In genomic region chr3:161413855-161414210, GRCh38 we compare ENCODE assay signal across 16 cellular contexts. TPM values are rescaled to one million over a fixed set of nuclear protein-coding genes. Genes with fewer than 3 reads are reported as not detected.
A peak's percentile ranks its signal among the peaks of the same experiment; 100 is the strongest.
DNase-seq lines count a peak whose midpoint lies in the region; ATAC-seq and TF ChIP-seq lines count a peak whose summit lies in the region.
"Had no signal": no experiment of that assay in that cellular context is flagged by ENCODE, and none has a peak within 500 bp of the region (broad histone marks: within the 10 kb centered on the region; RNA-seq: fewer than 3 reads in every experiment).

No MANE protein-coding gene starts in this region.

- no peak overlapping the region for H2AFZ ChIP-seq in neuronal stem cell (ENCODE audit: low read length)

- no peak overlapping the region for H4K8ac ChIP-seq in neuronal stem cell (ENCODE audit: low read depth, low read length)

- ATAC-seq in GM18867 (IDR thresholded peaks at IDR 0.05; ENCODE audit: unreplicated experiment): peak; percentile 79
- peak; percentile 49 for ATAC-seq in GM21447 (IDR thresholded peaks at IDR 0.05; ENCODE audit: unreplicated experiment)
- peak; percentile 62 for ATAC-seq in HG02938 (IDR thresholded peaks at IDR 0.05; ENCODE audit: unreplicated experiment)
- ATAC-seq: HepG2 had no signal

- H2BK12ac ChIP-seq in neuronal stem cell (ENCODE audit: low read length): no peak overlapping the region

- no peaks in the 10 kb centered on the region for H3K79me1 ChIP-seq in neuronal stem cell (ENCODE audit: low read depth, low read length)

- H3K4me3 ChIP-seq in neuronal stem cell (ENCODE audit: low read length in 2 of 2): no peak overlapping the region
- H3K4me3 ChIP-seq: MG63 had no signal

- H2BK5ac ChIP-seq in neuronal stem cell (ENCODE audit: low read length): no peak overlapping the region

- H4K91ac ChIP-seq in neuronal stem cell (ENCODE audit: low read depth, low read length, poor library complexity): no peak overlapping the region

- no peak for TF ChIP-seq CTCF in VCaP (conservative IDR thresholded peaks at IDR 0.05)
- no peak for TF ChIP-seq CTCF in GM13977 (IDR thresholded peaks at IDR 0.05; ENCODE audit: extremely low read depth, insufficient read depth, missing control alignments)

- H3K4me2 ChIP-seq in neuronal stem cell (ENCODE audit: insufficient read depth, low read length, poor library complexity, severe bottlenecking): no peak overlapping the region
- H3K4me2 ChIP-seq: SK-N-SH had no signal

- H3K36me3 ChIP-seq in neuronal stem cell (replicated peaks in 1 of 2; ENCODE audit: control insufficient read depth in 2 of 2, insufficient read depth in 2 of 2, low read length in 2 of 2): no peaks in the 10 kb centered on the region
- H3K36me3 ChIP-seq: MG63 had no signal

- H3K9ac ChIP-seq in neuronal stem cell (ENCODE audit: low read depth, low read length, poor library complexity): no peak overlapping the region
- H3K9ac ChIP-seq: SK-N-SH had no signal

- in situ Hi-C loops in GM13977 (cut with MboI; ENCODE audit: low pct_unique_long_range_greater_than_20kb, low sequenced_read_pairs, unreplicated experiment): loop anchor here (25.0 kb wide), 2 partner anchors 452 to 727 kb away; partner anchors contain the start of gene ARL14

- peaks cover 0 to 3% of the 10 kb centered on the region in 2 donors for H3K9me3 ChIP-seq in neuronal stem cell (replicated peaks in 1 of 2; ENCODE audit: control insufficient read depth in 2 of 2, insufficient read depth in 1 of 2, low read depth in 1 of 2, low read length in 2 of 2)
- H3K9me3 ChIP-seq: SK-N-SH had no signal

- no peak overlapping the region for H3K4ac ChIP-seq in neuronal stem cell (ENCODE audit: low read length)

- H3K18ac ChIP-seq in neuronal stem cell (ENCODE audit: low read length): no peak overlapping the region

- no peak overlapping the region for H3K14ac ChIP-seq in neuronal stem cell (ENCODE audit: low read length)

- H2BK15ac ChIP-seq in neuronal stem cell (ENCODE audit: low read length): no peak overlapping the region

- no peaks in the 10 kb centered on the region for H3K4me1 ChIP-seq in neuronal stem cell (ENCODE audit: control insufficient read depth in 2 of 2, insufficient read depth in 1 of 2, low read depth in 1 of 2, low read length in 2 of 2)

- no peak for DNase-seq in neuronal stem cell (ENCODE audit: low spot score)
- DNase-seq in GM13977 (ENCODE audit: low spot score): no peak
- DNase-seq in stimulated activated CD4-positive, alpha-beta T cell treated with anti-CD3 and anti-CD28 coated beads, Interleukin-1b, Interleukin-23, amount 100 ng/mL, for 48 hours: no peak
- DNase-seq in stimulated activated CD4-positive, alpha-beta T cell treated with anti-CD3 and anti-CD28 coated beads, Interleukin-4, amount 100 ng/mL, for 24 hours: no peak
- DNase-seq: activated CD4-positive, alpha-beta T cell treated with anti-CD3 and anti-CD28 coated beads, Interleukin-2, amount 10 ng/mL, durations not matched to agents 7 days and 5 days; erythroblast; GF-D8; NCI-H2029; NCI-H524 treated with DMSO at 0.1 percent for 48 hours; SK-N-SH had no signal

- WGBS in neuronal stem cell (ENCODE audit: extremely low coverage in 2 of 2, insufficient read length in 2 of 2, insufficient replicate concordance in 1 of 2), 2 donors: no CpG with 5 or more reads among the region's 1 CpG

- H3K27ac ChIP-seq in VCaP (peak overlapping the region; percentile 94), neuronal stem cell (replicated peaks; ENCODE audit: low read length) (no peak overlapping the region)

- H2BK120ac ChIP-seq in neuronal stem cell (ENCODE audit: low read depth, low read length): no peak overlapping the region

- H3K23ac ChIP-seq in neuronal stem cell (ENCODE audit: low read depth, low read length, poor library complexity): no peak overlapping the region

- no peak overlapping the region for H2AK5ac ChIP-seq in neuronal stem cell (ENCODE audit: low read depth, low read length)

- H3K27me3 ChIP-seq in neuronal stem cell (ENCODE audit: control insufficient read depth in 3 of 3, insufficient read depth in 3 of 3, low read depth in 1 of 3, low read length in 3 of 3): no peaks in the 10 kb centered on the region
- H3K27me3 ChIP-seq: MG63 had no signal

RNA-seq across cellular contexts. Expression of gene SPTSSB, which starts 42.5 kb away (rescaled TPM):
- polyA plus RNA-seq in neuronal stem cell (2013, experiment 1 of 2): 0.70 TPM
- polyA plus RNA-seq in neuronal stem cell (2013, experiment 2 of 2): 0.94 TPM
